Comparison of ENCODE assay signal across 23 cellular contexts in genomic region chr2:85619617-85620016, GRCh38.
"Had no signal": no experiment of that assay in that cellular context is flagged by ENCODE, and none has a peak within 500 bp of the region (broad histone marks: within the 10 kb centered on the region; RNA-seq: fewer than 3 reads in every experiment).

No MANE protein-coding gene starts in this region.

- H3K9me3 Mint-ChIP-seq: activated naive CD8-positive, alpha-beta T cell treated with anti-CD3 and anti-CD28 coated beads, Interleukin-2, amount 10 ng/mL, durations not matched to agents 7 days and 5 days; endodermal cell; naive thymus-derived CD4-positive, alpha-beta T cell; stimulated activated memory B cell treated with anti-CD40 and anti-IgM and Interleukin-4, amounts not matched to agents 10 μg/mL and 1 μg/mL and 100 μg/mL, for 72 hours had no signal

- H3K4me3 ChIP-seq: lower lobe of right lung, sigmoid colon, smooth muscle cell, stomach, suprapubic skin, transverse colon, uterus had no signal

- H3K4me2 ChIP-seq: smooth muscle cell had no signal

- DNase-seq: activated CD4-positive, alpha-beta T cell treated with anti-CD3 and anti-CD28 coated beads for 1 hour; activated CD4-positive, alpha-beta T cell treated with anti-CD3 and anti-CD28 coated beads, Interleukin-2, amount 50 U/mL, for 1 hour; activated CD8-positive, alpha-beta T cell treated with anti-CD3 and anti-CD28 coated beads, Interleukin-2, amount 10 ng/mL, durations not matched to agents 7 days and 5 days; activated naive CD4-positive, alpha-beta T cell treated with Interleukin-2 at 50 U/mL for 16 hours; activated T-cell treated with anti-CD3 and anti-CD28 coated beads, Interleukin-2, amount 50 U/mL, for 48 hours; amygdala; cortex of kidney; endodermal cell; foreskin keratinocyte; lower lobe of right lung; naive thymus-derived CD4-positive, alpha-beta T cell; sigmoid colon; stimulated activated CD4-positive, alpha-beta T cell treated with anti-CD3 and anti-CD28 coated beads, Interleukin-15, amount 100 ng/mL, for 24 hours; stomach; T-helper 9 cell; transverse colon; uterus had no signal

- H3K4me3 Mint-ChIP-seq: activated CD8-positive, alpha-beta T cell treated with anti-CD3 and anti-CD28 coated beads, Interleukin-2, amount 10 ng/mL, durations not matched to agents 7 days and 5 days; activated naive CD8-positive, alpha-beta T cell treated with anti-CD3 and anti-CD28 coated beads, Interleukin-2, amount 10 ng/mL, durations not matched to agents 7 days and 5 days; endodermal cell; stimulated activated memory B cell treated with anti-CD40 and anti-IgM and Interleukin-4, amounts not matched to agents 10 μg/mL and 1 μg/mL and 100 μg/mL, for 72 hours had no signal

- ATAC-seq: activated CD8-positive, alpha-beta T cell treated with anti-CD3 and anti-CD28 coated beads, Interleukin-2, amount 10 ng/mL, durations not matched to agents 7 days and 5 days; foreskin keratinocyte; left lobe of liver; lower lobe of right lung; naive thymus-derived CD4-positive, alpha-beta T cell; stimulated activated memory B cell treated with anti-CD40 and anti-IgM and Interleukin-4, amounts not matched to agents 10 μg/mL and 1 μg/mL and 100 μg/mL, for 72 hours had no signal

- H3K27ac ChIP-seq: epithelial cell of prostate, foreskin keratinocyte, lower lobe of right lung, sigmoid colon, stomach, suprapubic skin, uterus had no signal

- H3K27me3 Mint-ChIP-seq: activated naive CD8-positive, alpha-beta T cell treated with anti-CD3 and anti-CD28 coated beads, Interleukin-2, amount 10 ng/mL, durations not matched to agents 7 days and 5 days; naive thymus-derived CD4-positive, alpha-beta T cell; stimulated activated memory B cell treated with anti-CD40 and anti-IgM and Interleukin-4, amounts not matched to agents 10 μg/mL and 1 μg/mL and 100 μg/mL, for 72 hours had no signal

- H3K9me3 ChIP-seq: lower lobe of right lung, sigmoid colon, stomach, suprapubic skin, transverse colon, uterus had no signal

- H3K36me3 ChIP-seq: uterus had no signal

- H3K27ac Mint-ChIP-seq: activated naive CD8-positive, alpha-beta T cell treated with anti-CD3 and anti-CD28 coated beads, Interleukin-2, amount 10 ng/mL, durations not matched to agents 7 days and 5 days; stimulated activated memory B cell treated with anti-CD40 and anti-IgM and Interleukin-4, amounts not matched to agents 10 μg/mL and 1 μg/mL and 100 μg/mL, for 72 hours had no signal

- H3K27me3 ChIP-seq: foreskin keratinocyte, sigmoid colon, stomach, suprapubic skin, transverse colon, uterus had no signal
